Comparison of ENCODE assay signal across 1 cellular context in the genomic region with DNA sequence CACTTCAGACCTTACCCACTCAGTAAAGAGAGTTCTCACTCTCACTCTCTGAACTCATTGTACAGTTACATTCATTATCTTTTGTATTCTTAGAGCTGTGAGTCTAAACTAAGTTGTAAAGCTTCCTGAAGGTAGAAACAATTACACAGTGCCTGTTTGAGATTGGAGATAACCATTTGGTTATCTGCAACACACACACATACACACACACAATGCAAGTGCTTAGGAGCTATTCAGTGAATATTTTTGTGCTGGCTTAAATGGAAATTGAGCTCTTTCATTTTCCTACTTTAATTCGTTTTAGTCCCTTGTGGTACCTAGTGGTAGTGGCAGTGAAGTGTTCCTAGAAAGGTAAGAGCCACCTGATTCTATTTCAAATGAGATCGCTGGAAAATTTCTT.
TF ChIP-seq lines count a peak whose summit lies in the region.

No MANE protein-coding gene starts in this region.

TF ChIP-seq in SK-N-SH treated with all-trans-retinoic acid at 6 μM for 48 hours, 23 proteins besides CTCF, POLR2A, EP300 and RAD21 (continued from another document):
- TF ChIP-seq CSRNP3 (CRISPR knock-in tag; IDR thresholded peaks at IDR 0.05), result no peak
- TF ChIP-seq ARNTL (CRISPR knock-in tag; IDR thresholded peaks at IDR 0.05; ENCODE audit: borderline replicate concordance, low read depth), result no peak
- no peak for TF ChIP-seq TCF4 (CRISPR knock-in tag; IDR thresholded peaks at IDR 0.05; ENCODE audit: borderline replicate concordance)
- no peak for TF ChIP-seq ESRRG (CRISPR knock-in tag; IDR thresholded peaks at IDR 0.05)
